ENCODE assay signal across 26 cellular contexts in genomic region chr6:14673201-14673600, GRCh38.
A peak's percentile ranks its signal among the peaks of the same experiment; 100 is the strongest.
DNase-seq lines count a peak whose midpoint lies in the region; ATAC-seq, FAIRE-seq and TF ChIP-seq lines count a peak whose summit lies in the region.
"Had no signal": no experiment of that assay in that cellular context is flagged by ENCODE, and none has a peak within 500 bp of the region (broad histone marks: within the 10 kb centered on the region; RNA-seq: fewer than 3 reads in every experiment).

No MANE protein-coding gene starts in this region.

- H2AFZ ChIP-seq in keratinocyte (ENCODE audit: control insufficient read depth, low read length) (no peak overlapping the region), SK-N-SH (ENCODE audit: low read depth) (no peak overlapping the region)
- H2AFZ ChIP-seq: PC-9 had no signal

- no peaks in the 10 kb centered on the region for H3K36me3 ChIP-seq in brain microvascular endothelial cell (replicated peaks)
- H3K36me3 ChIP-seq in keratinocyte (ENCODE audit: control insufficient read depth in 2 of 2, extremely low read depth in 1 of 2, insufficient read depth in 2 of 2, low read length in 2 of 2) = no peaks in the 10 kb centered on the region
- H3K36me3 ChIP-seq in SK-N-SH (replicated peaks in 1 of 2; ENCODE audit: control insufficient read depth in 1 of 2, insufficient read depth in 2 of 2, low read length in 1 of 2) = no peaks in the 10 kb centered on the region
- H3K36me3 ChIP-seq: esophagus muscularis mucosa, right atrium auricular region, SJSA1, suprapubic skin, WERI-Rb-1 had no signal

- H3K4me3 Mint-ChIP-seq in HFFc6 (no peak overlapping the region), endothelial cell (ENCODE audit: unreplicated experiment) (no peak overlapping the region)
- H3K4me3 Mint-ChIP-seq: central memory CD8-positive, alpha-beta T cell; T-helper 17 cell had no signal

- H3K9me3 ChIP-seq in keratinocyte (ENCODE audit: control insufficient read depth, low read depth, low read length) (no peaks in the 10 kb centered on the region), SK-N-SH (no peaks in the 10 kb centered on the region)
- H3K9me3 ChIP-seq: esophagus muscularis mucosa, right atrium auricular region, SJSA1, suprapubic skin had no signal

- no peaks in the 10 kb centered on the region for H4K20me1 ChIP-seq in keratinocyte (ENCODE audit: control insufficient read depth, extremely low read depth, insufficient read depth, low read length)
- no peaks in the 10 kb centered on the region for H4K20me1 ChIP-seq in SK-N-SH (ENCODE audit: insufficient read depth)

- peak; percentile 52 for FAIRE-seq in keratinocyte (lab: Jason Lieb, UNC)
- FAIRE-seq: A204.1 had no signal

- H3K4me2 ChIP-seq in keratinocyte (ENCODE audit: control insufficient read depth, extremely low read depth, insufficient read depth, low read depth, low read length) (peak overlapping the region; percentile 2), SK-N-SH (no peak overlapping the region)
- H3K4me2 ChIP-seq: KMS-11, PC-9 had no signal

- peaks cover 59% of the 10 kb centered on the region for H3K4me1 ChIP-seq in keratinocyte (ENCODE audit: control insufficient read depth, extremely low read depth, insufficient read depth, low read length)
- H3K4me1 ChIP-seq in SK-N-SH (ENCODE audit: control insufficient read depth in 1 of 2, insufficient read depth in 2 of 2, low read depth in 1 of 2, low read length in 1 of 2) = no peaks in the 10 kb centered on the region; a peak in 2 of 4 replicates
- H3K4me1 ChIP-seq: SJSA1 had no signal

- POLR2A ChIA-PET in SK-N-SH (lab: Yijun Ruan, JAX) = no interaction called here

- TF ChIP-seq EP300 in SK-N-SH (IDR thresholded peaks at IDR 0.05; ENCODE audit: borderline replicate concordance in 1 of 2, low read depth in 1 of 2, low read length in 1 of 2) = no peak

- no peaks in the 10 kb centered on the region for H3K79me2 ChIP-seq in keratinocyte (ENCODE audit: control insufficient read depth, insufficient read depth, low read length)
- H3K79me2 ChIP-seq in SK-N-SH (ENCODE audit: insufficient read depth) = no peaks in the 10 kb centered on the region

- H3K9me3 Mint-ChIP-seq in HFFc6 (no peaks in the 10 kb centered on the region), endothelial cell (ENCODE audit: unreplicated experiment) (no peaks in the 10 kb centered on the region)
- H3K9me3 Mint-ChIP-seq: central memory CD8-positive, alpha-beta T cell had no signal

- DNase-seq in A172 (ENCODE audit: low spot score) (peak; percentile 23), HFFc6 (peak; percentile 27), brain microvascular endothelial cell (peak; percentile 55), keratinocyte (ENCODE audit: low read depth, low spot score) (no peak), SK-N-SH (no peak), endothelial cell (ENCODE audit: low spot score) (no peak)
- DNase-seq: activated gamma-delta T cell; amygdala; GDM1; GOT3; NCI-H187 treated with DMSO at 0.1 percent for 48 hours; nucleus accumbens; PC-9; stimulated activated CD4-positive, alpha-beta T cell treated with anti-CD3 and anti-CD28 coated beads, Interleukin-15, amount 100 ng/mL, for 24 hours; T-helper 17 cell; WERI-Rb-1 had no signal

- no peak for TF ChIP-seq RAD21 in SK-N-SH (IDR thresholded peaks at IDR 0.05; ENCODE audit: low read length)

- TF ChIP-seq CTCF in HFFc6 (IDR thresholded peaks at IDR 0.05) (no peak), brain microvascular endothelial cell (IDR thresholded peaks at IDR 0.05; ENCODE audit: low read depth, low read length, missing control alignments) (no peak), keratinocyte (optimal IDR thresholded peaks at IDR 0.05 in 1 of 3, IDR thresholded peaks at IDR 0.05 in 1 of 3, conservative IDR thresholded peaks at IDR 0.05 in 1 of 3; ENCODE audit: extremely low read depth in 1 of 3, insufficient read depth in 2 of 3, low read length in 3 of 3) (no peak), SK-N-SH (IDR thresholded peaks at IDR 0.05) (no peak), endothelial cell (IDR thresholded peaks at IDR 0.05; ENCODE audit: unreplicated experiment) (no peak)

- H3K27ac ChIP-seq in brain microvascular endothelial cell (no peak overlapping the region), keratinocyte (ENCODE audit: control insufficient read depth, insufficient read depth, low read length) (no peak overlapping the region), SK-N-SH (ENCODE audit: low read depth in 2 of 2, low read length in 1 of 2) (no peak overlapping the region)
- H3K27ac ChIP-seq: C4-2B, esophagus muscularis mucosa, KMS-11, PC-9, right atrium auricular region, SJSA1, suprapubic skin, WERI-Rb-1 had no signal

- no peaks in the 10 kb centered on the region; the same call in 1 of the 2 replicates for H3K27me3 Mint-ChIP-seq in HFFc6 (ENCODE audit: insufficient read depth)
- peaks cover 3% of the 10 kb centered on the region for H3K27me3 Mint-ChIP-seq in endothelial cell (ENCODE audit: unreplicated experiment)
- H3K27me3 Mint-ChIP-seq: T-helper 17 cell had no signal

- H3K36me3 Mint-ChIP-seq in HFFc6 (ENCODE audit: low read depth) = no peaks in the 10 kb centered on the region
- H3K36me3 Mint-ChIP-seq in endothelial cell (ENCODE audit: low read depth, unreplicated experiment) = no peaks in the 10 kb centered on the region

- in situ Hi-C loops in brain microvascular endothelial cell (cut with HindIII; ENCODE audit: low pct_ligation_motif_present, low sequenced_read_pairs) = no loop called here

- dilution Hi-C loops in keratinocyte (cut with MboI; ENCODE audit: extremely low pct_ligation_motif_present, low sequenced_read_pairs) = no loop called here

- H3K4me3 ChIP-seq in brain microvascular endothelial cell (ENCODE audit: low read depth, low read length) (no peak overlapping the region), keratinocyte (ENCODE audit: control insufficient read depth in 2 of 3, extremely low read depth in 1 of 3, insufficient read depth in 2 of 3, low read depth in 1 of 3, low read length in 3 of 3) (no peak overlapping the region), SK-N-SH (ENCODE audit: low read depth in 2 of 2, low read length in 1 of 2) (no peak overlapping the region)
- H3K4me3 ChIP-seq: esophagus muscularis mucosa, PC-9, right atrium auricular region, SJSA1, suprapubic skin had no signal

- CTCF ChIA-PET in SK-N-SH (lab: Yijun Ruan, JAX) = no interaction called here

- peaks cover 73% of the 10 kb centered on the region for H3K4me1 Mint-ChIP-seq in HFFc6 (ENCODE audit: low read depth)
- H3K4me1 Mint-ChIP-seq in endothelial cell (ENCODE audit: unreplicated experiment) = no peaks in the 10 kb centered on the region

- H3K27me3 ChIP-seq in brain microvascular endothelial cell (replicated peaks) (no peaks in the 10 kb centered on the region), keratinocyte (ENCODE audit: control insufficient read depth, extremely low read depth, insufficient read depth, low read length) (no peaks in the 10 kb centered on the region), SK-N-SH (ENCODE audit: insufficient read depth) (no peaks in the 10 kb centered on the region)
- H3K27me3 ChIP-seq: esophagus muscularis mucosa, right atrium auricular region, SJSA1, suprapubic skin had no signal

- peak overlapping the region; percentile 53 for H3K27ac Mint-ChIP-seq in HFFc6
- H3K27ac Mint-ChIP-seq in endothelial cell (ENCODE audit: unreplicated experiment) = no peak overlapping the region
- H3K27ac Mint-ChIP-seq: T-helper 17 cell had no signal

- H3K9ac ChIP-seq in keratinocyte (ENCODE audit: control insufficient read depth, extremely low read depth, insufficient read depth, low read length) (no peak overlapping the region), SK-N-SH (no peak overlapping the region)
- H3K9ac ChIP-seq: KMS-11 had no signal

- no peaks in the 10 kb centered on the region for H3K9me1 ChIP-seq in keratinocyte (ENCODE audit: control insufficient read depth, extremely low read depth, insufficient read depth, low read length)

- no peaks in the 10 kb centered on the region for H3F3A ChIP-seq in SK-N-SH (replicated peaks; ENCODE audit: insufficient read depth)

- 47% methylated on average over 2 of the region's 2 CpGs for WGBS in SK-N-SH (ENCODE audit: low lambda C conversion rate)

- no peak for ATAC-seq in GM21390 (IDR thresholded peaks at IDR 0.05; ENCODE audit: unreplicated experiment)
- ATAC-seq in GM21576 (IDR thresholded peaks at IDR 0.05; ENCODE audit: unreplicated experiment) = no peak
- ATAC-seq: T-helper 17 cell had no signal

- H3K9me2 ChIP-seq in SK-N-SH = no peaks in the 10 kb centered on the region

TF ChIP-seq in SK-N-SH, 30 proteins besides CTCF, POLR2A, EP300 and RAD21 (continues in another document):
- TF ChIP-seq PBX3 (IDR thresholded peaks at IDR 0.05) = no peak
- TF ChIP-seq MAX (IDR thresholded peaks at IDR 0.05; ENCODE audit: low read depth) = no peak
- no peak for TF ChIP-seq IRF3 (IDR thresholded peaks at IDR 0.05; ENCODE audit: low read depth, low read length)
- no peak for TF ChIP-seq NRF1 (IDR thresholded peaks at IDR 0.05; ENCODE audit: low read depth, low read length)

Comparison
In these comparisons a context has a peak if more than half of its experiments do, and no peak if none do; other contexts are left out.
1. DNase-seq: peak in A172 (single experiment), HFFc6 (single experiment) and brain microvascular endothelial cell (single experiment); none in keratinocyte (single experiment), SK-N-SH (single experiment) and endothelial cell (single experiment).